In genomic region chr2:10407432-10407831, GRCh38 we compare ENCODE assay signal across 10 cellular contexts. TPM values are rescaled to one million over a fixed set of nuclear protein-coding genes. Genes with fewer than 3 reads are reported as not detected.
DNase-seq lines count a peak whose midpoint lies in the region; ATAC-seq and TF ChIP-seq lines count a peak whose summit lies in the region.
"Had no signal": no experiment of that assay in that cellular context is flagged by ENCODE, and none has a peak within 500 bp of the region (broad histone marks: within the 10 kb centered on the region; RNA-seq: fewer than 3 reads in every experiment).

No MANE protein-coding gene starts in this region.

- peaks cover 12% of the 10 kb centered on the region for H3K36me3 Mint-ChIP-seq in activated CD8-positive, alpha-beta T cell treated with anti-CD3 and anti-CD28 coated beads, Interleukin-2, amount 10 ng/mL, durations not matched to agents 7 days and 5 days (ENCODE audit: low read depth)

- H3K36me3 ChIP-seq in left ventricle myocardium inferior (no peaks in the 10 kb centered on the region), right lobe of liver (no peaks in the 10 kb centered on the region), upper lobe of right lung (peaks cover 18% of the 10 kb centered on the region)
- H3K36me3 ChIP-seq: prostate gland had no signal

- no peaks in the 10 kb centered on the region for H3K9me3 ChIP-seq in left ventricle myocardium inferior (replicated peaks)
- no peaks in the 10 kb centered on the region for H3K9me3 ChIP-seq in right lobe of liver
- no peaks in the 10 kb centered on the region for H3K9me3 ChIP-seq in upper lobe of right lung
- H3K9me3 ChIP-seq: prostate gland, SJSA1 had no signal

- CTCF ChIA-PET in activated CD8-positive, alpha-beta T cell treated with anti-CD3 and anti-CD28 coated beads, Interleukin-2, amount 10 ng/mL, durations not matched to agents 7 days and 5 days (lab: Charles Lee) = interaction anchor here (0.9 to 5.9 kb wide), 21 partner anchors 17 to 378 kb away, joined by 3 to 139 read pairs (median 20); partner anchors contain the start of genes HPCAL1, ODC1 and RRM2

- H3K4me3 Mint-ChIP-seq in activated CD8-positive, alpha-beta T cell treated with anti-CD3 and anti-CD28 coated beads, Interleukin-2, amount 10 ng/mL, durations not matched to agents 7 days and 5 days = peak overlapping the region; percentile 74

- H3K27me3 ChIP-seq in left ventricle myocardium inferior (ENCODE audit: low read depth) (no peaks in the 10 kb centered on the region), right lobe of liver (no peaks in the 10 kb centered on the region), upper lobe of right lung (no peaks in the 10 kb centered on the region)
- H3K27me3 ChIP-seq: SJSA1 had no signal

- H3K27me3 Mint-ChIP-seq in activated CD8-positive, alpha-beta T cell treated with anti-CD3 and anti-CD28 coated beads, Interleukin-2, amount 10 ng/mL, durations not matched to agents 7 days and 5 days (ENCODE audit: low read depth) = no peaks in the 10 kb centered on the region

- ATAC-seq in Right ventricle myocardium inferior (no peak), right lobe of liver (no peak), upper lobe of right lung (no peak)
- ATAC-seq in activated CD8-positive, alpha-beta T cell treated with anti-CD3 and anti-CD28 coated beads, Interleukin-2, amount 10 ng/mL, durations not matched to agents 7 days and 5 days = no peak

- H3K4me1 ChIP-seq in left ventricle myocardium inferior = peaks cover 69% of the 10 kb centered on the region
- peaks cover 0 to 61% (median 19%) of the 10 kb centered on the region in 4 donors for H3K4me1 ChIP-seq in right lobe of liver
- peaks cover 64% of the 10 kb centered on the region for H3K4me1 ChIP-seq in upper lobe of right lung

- intact Hi-C loops in left ventricle myocardium inferior (cut with micrococcal nuclease) = no loop called here
- intact Hi-C loops in Right ventricle myocardium inferior (cut with DNase I) = loop anchor here (5.0 kb wide), 2 partner anchors 170 to 265 kb away; no protein-coding TSS in a partner anchor
- intact Hi-C loops in right lobe of liver (cut with DNase I) = loop anchor here (5.0 to 10.0 kb wide), 2 partner anchors 93 to 105 kb away; partner anchors contain the start of gene HPCAL1 (in 1 of the 2)
- intact Hi-C loops in upper lobe of right lung (cut with DNase I) = loop anchor here (5.0 kb wide), 1 partner anchor 135 kb away; no protein-coding TSS in a partner anchor

- H3K4me3 ChIP-seq in left ventricle myocardium inferior (no peak overlapping the region), right lobe of liver (no peak overlapping the region), upper lobe of right lung (no peak overlapping the region)
- H3K4me3 ChIP-seq: prostate gland, SJSA1 had no signal

- 52% methylated on average over 3 of the region's 4 CpGs for WGBS in right lobe of liver (ENCODE audit: insufficient coverage, low coverage, low lambda C conversion rate, missing lambda C conversion rate)

- H3K27ac ChIP-seq in left ventricle myocardium inferior (replicated peaks) (peak overlapping the region; percentile 91), right lobe of liver (peak overlapping the region; percentile 44 to 77 (median 69)), upper lobe of right lung (peak overlapping the region; percentile 82)

- no peak for TF ChIP-seq POLR2A in right lobe of liver (IDR thresholded peaks at IDR 0.05)

- peaks cover 39% of the 10 kb centered on the region for H3K4me1 Mint-ChIP-seq in activated CD8-positive, alpha-beta T cell treated with anti-CD3 and anti-CD28 coated beads, Interleukin-2, amount 10 ng/mL, durations not matched to agents 7 days and 5 days (ENCODE audit: low read depth)

- no peaks in the 10 kb centered on the region for H3K9me3 Mint-ChIP-seq in activated CD8-positive, alpha-beta T cell treated with anti-CD3 and anti-CD28 coated beads, Interleukin-2, amount 10 ng/mL, durations not matched to agents 7 days and 5 days (ENCODE audit: insufficient read depth)

- TF ChIP-seq CTCF in left ventricle myocardium inferior (IDR thresholded peaks at IDR 0.05; ENCODE audit: borderline replicate concordance) (no peak), right lobe of liver (IDR thresholded peaks at IDR 0.05) (no peak), upper lobe of right lung (IDR thresholded peaks at IDR 0.05) (no peak)

- DNase-seq in left ventricle myocardium inferior (no peak), Right ventricle myocardium inferior (ENCODE audit: missing footprints) (no peak), right lobe of liver (no peak), upper lobe of right lung (no peak), iPS-NIHi11 (ENCODE audit: low spot score) (no peak)
- no peak for DNase-seq in activated CD8-positive, alpha-beta T cell treated with anti-CD3 and anti-CD28 coated beads, Interleukin-2, amount 10 ng/mL, durations not matched to agents 7 days and 5 days
- no peak for DNase-seq in stimulated activated CD4-positive, alpha-beta T cell treated with anti-CD3 and anti-CD28 coated beads, Interleukin-1b, Interleukin-23, amount 100 ng/mL, for 48 hours
- no peak for DNase-seq in effector CD8-positive, alpha-beta T cell (lab: John Stamatoyannopoulos, UW)

- H3K27ac Mint-ChIP-seq in activated CD8-positive, alpha-beta T cell treated with anti-CD3 and anti-CD28 coated beads, Interleukin-2, amount 10 ng/mL, durations not matched to agents 7 days and 5 days = peak overlapping the region; percentile 91

- POLR2A ChIA-PET in activated CD8-positive, alpha-beta T cell treated with anti-CD3 and anti-CD28 coated beads, Interleukin-2, amount 10 ng/mL, durations not matched to agents 7 days and 5 days (lab: Charles Lee) = interaction anchor here (1.8 to 2.4 kb wide), 3 partner anchors 76 to 282 kb away, joined by 4 to 12 read pairs (median 6); no protein-coding TSS in a partner anchor

RNA-seq across cellular contexts. Expression of gene ODC1, which starts 40.7 kb away (rescaled TPM):
- 41.7 TPM for total RNA-seq in left ventricle myocardium inferior
- 37.2 TPM for total RNA-seq in Right ventricle myocardium inferior
- total RNA-seq in activated CD8-positive, alpha-beta T cell treated with anti-CD3 and anti-CD28 coated beads, Interleukin-2, amount 10 ng/mL, durations not matched to agents 7 days and 5 days = 10 to 100 TPM; 54.4 to 54.6 TPM
- total RNA-seq in right lobe of liver = 100 to 1,000 TPM in 2 of 6 experiments, 10 to 100 TPM in 4; 14.4 to 197 (median 28.6) TPM
- 50.9 TPM for total RNA-seq in upper lobe of right lung
